1 cellular context compared by ENCODE assay signal in genomic region chr6:152085533-152085932, GRCh38.
TF ChIP-seq lines count a peak whose summit lies in the region.

No MANE protein-coding gene starts in this region.

TF ChIP-seq in HCT116, 20 proteins besides CTCF, POLR2A, EP300 and RAD21 (continued from another document):
- TF ChIP-seq TCF7L2 (IDR thresholded peaks at IDR 0.05; ENCODE audit: borderline replicate concordance, extremely low read depth, insufficient read depth, insufficient read length) = peak; percentile 56
